In the genomic region with DNA sequence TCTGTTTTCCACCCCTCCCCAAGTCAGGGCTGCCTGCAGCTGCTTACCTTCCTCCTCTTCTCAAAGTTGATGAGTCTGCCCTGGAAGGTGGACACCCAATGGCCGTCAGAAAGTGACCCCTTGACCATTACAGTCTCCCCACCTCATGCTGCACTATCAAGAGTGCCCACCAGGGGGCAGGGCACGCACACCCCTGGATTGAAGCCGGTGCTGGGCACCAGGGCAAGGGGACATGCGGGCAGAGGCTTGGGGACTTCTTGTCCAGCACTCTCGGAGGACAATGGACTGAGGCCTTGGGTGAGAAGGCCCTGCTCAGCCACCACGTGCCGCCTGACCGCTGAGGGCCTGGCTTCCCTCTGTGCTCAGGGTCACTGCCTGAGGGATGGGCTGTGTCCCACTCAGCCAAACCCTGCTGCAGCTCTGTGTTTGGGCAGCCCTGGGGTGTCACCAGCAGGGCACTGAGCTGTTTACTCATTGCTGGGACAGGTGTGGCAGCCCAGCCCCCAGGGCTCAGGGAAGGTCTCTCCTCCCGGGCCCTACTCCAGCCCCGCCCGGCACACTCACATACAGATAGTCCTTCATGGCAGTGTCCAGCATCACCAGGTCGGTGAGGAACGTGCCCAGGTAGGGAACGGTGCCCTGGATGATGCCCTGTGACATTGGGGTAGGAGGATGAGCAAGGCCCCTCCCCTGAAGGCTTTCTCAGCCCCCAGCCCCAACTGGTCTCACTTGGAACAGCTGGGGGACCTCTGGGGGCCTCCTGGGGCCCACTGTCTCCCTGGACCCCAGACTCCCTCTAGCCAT, we compare ENCODE assay signal across 8 cellular contexts. TPM values are rescaled to one million over a fixed set of nuclear protein-coding genes. Genes with fewer than 3 reads are reported as not detected.
DNase-seq lines count a peak whose midpoint lies in the region; ATAC-seq and TF ChIP-seq lines count a peak whose summit lies in the region.

No MANE protein-coding gene starts in this region.

- H3K4me3 Mint-ChIP-seq in activated CD4-positive, alpha-beta memory T cell treated with anti-CD3 and anti-CD28 coated beads, Interleukin-2, amount 10 ng/mL, durations not matched to agents 7 days and 5 days: no peak overlapping the region

- H2BK12ac ChIP-seq in mesenchymal stem cell (ENCODE audit: low read length in 2 of 2): peak overlapping the region in 1 of 2 experiments; percentile 1

- peak overlapping the region in 1 of 2 experiments; percentile 49 for H3K4ac ChIP-seq in mesenchymal stem cell (ENCODE audit: low read depth in 1 of 2, low read length in 2 of 2)

- H3K79me2 ChIP-seq in DND-41 (ENCODE audit: insufficient read depth, low read length): no peaks in the 10 kb centered on the region

- H2AFZ ChIP-seq in DND-41 (ENCODE audit: low read depth, low read length): no peak overlapping the region
- H2AFZ ChIP-seq in mesenchymal stem cell (ENCODE audit: low read depth, low read length): no peak overlapping the region

- no peak overlapping the region for H2BK120ac ChIP-seq in mesenchymal stem cell (ENCODE audit: low read depth, low read length)

- H3K27me3 Mint-ChIP-seq in activated CD4-positive, alpha-beta memory T cell treated with anti-CD3 and anti-CD28 coated beads, Interleukin-2, amount 10 ng/mL, durations not matched to agents 7 days and 5 days: no peaks in the 10 kb centered on the region

- intact Hi-C loops in tibial artery (cut with DNase I; ENCODE audit: low total_unique reads): loop anchor here (2.0 kb wide), 1 partner anchor 41 kb away; no protein-coding TSS in a partner anchor

- H3K36me3 Mint-ChIP-seq in activated CD4-positive, alpha-beta memory T cell treated with anti-CD3 and anti-CD28 coated beads, Interleukin-2, amount 10 ng/mL, durations not matched to agents 7 days and 5 days (ENCODE audit: low read depth): peaks cover 68% of the 10 kb centered on the region

- peak overlapping the region; percentile 64 for H3K27ac Mint-ChIP-seq in activated CD4-positive, alpha-beta memory T cell treated with anti-CD3 and anti-CD28 coated beads, Interleukin-2, amount 10 ng/mL, durations not matched to agents 7 days and 5 days

- POLR2A ChIA-PET in activated CD4-positive, alpha-beta memory T cell treated with anti-CD3 and anti-CD28 coated beads, Interleukin-2, amount 10 ng/mL, durations not matched to agents 7 days and 5 days (lab: Charles Lee): interaction anchor here (0.7 to 3.3 kb wide), 3 partner anchors 12 to 41 kb away, joined by 4 to 22 read pairs (median 4); no protein-coding TSS in a partner anchor

- H3K4me2 ChIP-seq in DND-41 (ENCODE audit: insufficient read depth, low read length) (no peak overlapping the region), mesenchymal stem cell (ENCODE audit: low read length, poor library complexity, severe bottlenecking) (no peak overlapping the region)

- H4K8ac ChIP-seq in mesenchymal stem cell (ENCODE audit: low read length): peak overlapping the region; percentile 67

- TF ChIP-seq CTCF in DND-41 (IDR thresholded peaks at IDR 0.05; ENCODE audit: borderline replicate concordance, extremely low read depth, low read length, poor library complexity, severe bottlenecking) (peak; percentile 91), tibial artery (IDR thresholded peaks at IDR 0.05) (peak; percentile 97)

- H3K27me3 ChIP-seq in DND-41 (ENCODE audit: insufficient read depth, low read length, poor library complexity) (no peaks in the 10 kb centered on the region), mesenchymal stem cell (ENCODE audit: control insufficient read depth in 1 of 2, insufficient read depth in 1 of 2, low read length in 2 of 2) (no peaks in the 10 kb centered on the region), tibial artery (no peaks in the 10 kb centered on the region)
- H3K27me3 ChIP-seq in effector memory CD4-positive, alpha-beta T cell (replicated peaks; ENCODE audit: control insufficient read depth, insufficient read depth, low read length, poor library complexity, severe bottlenecking): no peaks in the 10 kb centered on the region

- H2BK15ac ChIP-seq in mesenchymal stem cell (ENCODE audit: low read depth, poor library complexity, severe bottlenecking): no peak overlapping the region

- H4K91ac ChIP-seq in mesenchymal stem cell (ENCODE audit: low read length): peak overlapping the region; percentile 84

- DNase-seq in DND-41 (peak; percentile 26), LHCN-M2 (ENCODE audit: low read depth) (peak; percentile 38), mesenchymal stem cell (peak; percentile 57), tibial artery (peak; percentile 57 to 78)
- peak; percentile 58 for DNase-seq in activated CD4-positive, alpha-beta memory T cell treated with anti-CD3 and anti-CD28 coated beads, Interleukin-2, amount 10 ng/mL, durations not matched to agents 7 days and 5 days
- peak in 2 of 3 donors; percentile 31 to 47 for DNase-seq in effector memory CD4-positive, alpha-beta T cell

- no peaks in the 10 kb centered on the region for H3K9me3 Mint-ChIP-seq in activated CD4-positive, alpha-beta memory T cell treated with anti-CD3 and anti-CD28 coated beads, Interleukin-2, amount 10 ng/mL, durations not matched to agents 7 days and 5 days

- H3K4me1 Mint-ChIP-seq in activated CD4-positive, alpha-beta memory T cell treated with anti-CD3 and anti-CD28 coated beads, Interleukin-2, amount 10 ng/mL, durations not matched to agents 7 days and 5 days: no peaks in the 10 kb centered on the region

- peaks cover under 1% of the 10 kb centered on the region for H3K9me3 ChIP-seq in DND-41 (ENCODE audit: insufficient read depth, low read length, severe bottlenecking)
- no peaks in the 10 kb centered on the region for H3K9me3 ChIP-seq in effector memory CD4-positive, alpha-beta T cell (ENCODE audit: control insufficient read depth, low read length)
- H3K9me3 ChIP-seq in mesenchymal stem cell (ENCODE audit: control insufficient read depth, low read length): no peaks in the 10 kb centered on the region
- no peaks in the 10 kb centered on the region for H3K9me3 ChIP-seq in tibial artery

- H3K27ac ChIP-seq in DND-41 (ENCODE audit: low read length): no peak overlapping the region
- no peak overlapping the region for H3K27ac ChIP-seq in effector memory CD4-positive, alpha-beta T cell (ENCODE audit: insufficient read depth, low read length, poor library complexity, severe bottlenecking)
- no peak overlapping the region for H3K27ac ChIP-seq in mesenchymal stem cell (ENCODE audit: low read length, poor library complexity, severe bottlenecking)
- no peak overlapping the region for H3K27ac ChIP-seq in tibial artery

- peaks cover 20% of the 10 kb centered on the region for H3K79me1 ChIP-seq in mesenchymal stem cell (replicated peaks; ENCODE audit: low read length, poor library complexity, severe bottlenecking)

- H3K4me1 ChIP-seq in DND-41 (ENCODE audit: insufficient read depth, low read length) (no peaks in the 10 kb centered on the region), mesenchymal stem cell (ENCODE audit: control insufficient read depth, insufficient read depth, low read depth, low read length) (peaks cover 19% of the 10 kb centered on the region), tibial artery (no peaks in the 10 kb centered on the region)
- no peaks in the 10 kb centered on the region for H3K4me1 ChIP-seq in effector memory CD4-positive, alpha-beta T cell (ENCODE audit: control insufficient read depth, insufficient read depth, low read length, poor library complexity, severe bottlenecking)

- H2AK5ac ChIP-seq in mesenchymal stem cell (ENCODE audit: low read length, severe bottlenecking): no peak overlapping the region

- no peak overlapping the region for H2BK5ac ChIP-seq in mesenchymal stem cell (ENCODE audit: low read depth, low read length, poor library complexity, severe bottlenecking)

- H4K20me1 ChIP-seq in DND-41 (ENCODE audit: insufficient read depth, low read length): peaks cover 5% of the 10 kb centered on the region; the same call in 1 of the 2 replicates

- ATAC-seq in DND-41 (ENCODE audit: insufficient read depth, low read depth) (peak; percentile 57), HG03460 (IDR thresholded peaks at IDR 0.05; ENCODE audit: unreplicated experiment) (no peak), HG03457 (IDR thresholded peaks at IDR 0.05; ENCODE audit: unreplicated experiment) (no peak)

- H3K36me3 ChIP-seq in DND-41 (ENCODE audit: insufficient read depth, low read length) (peaks cover 94% of the 10 kb centered on the region), mesenchymal stem cell (ENCODE audit: control insufficient read depth in 1 of 2, insufficient read depth in 2 of 2, low read depth in 1 of 2, low read length in 2 of 2) (peaks cover 94 to 95% of the 10 kb centered on the region in 2 experiments), tibial artery (peaks cover 68 to 100% (median 90%) of the 10 kb centered on the region in 3 donors)
- peaks cover 94% of the 10 kb centered on the region for H3K36me3 ChIP-seq in effector memory CD4-positive, alpha-beta T cell (ENCODE audit: control insufficient read depth, insufficient read depth, low read length)

- H3K18ac ChIP-seq in mesenchymal stem cell (ENCODE audit: low read depth in 1 of 2, low read length in 2 of 2): peak overlapping the region in 1 of 2 experiments; percentile 7

- CTCF ChIA-PET in activated CD4-positive, alpha-beta memory T cell treated with anti-CD3 and anti-CD28 coated beads, Interleukin-2, amount 10 ng/mL, durations not matched to agents 7 days and 5 days (lab: Charles Lee): interaction anchor here (1.1 to 7.6 kb wide), 3 partner anchors 9 to 43 kb away, joined by 4 to 131 read pairs (median 5); no protein-coding TSS in a partner anchor

- no peak overlapping the region for H3K23ac ChIP-seq in mesenchymal stem cell (ENCODE audit: low read length in 2 of 2)

- H3K14ac ChIP-seq in mesenchymal stem cell (ENCODE audit: low read length in 2 of 2): no peak overlapping the region

- 65% methylated on average over 13 of the region's 14 CpGs for whole genome bisulfite sequencing in mesenchymal stem cell

- H3K9ac ChIP-seq in DND-41 (ENCODE audit: low read depth, low read length): no peak overlapping the region
- H3K9ac ChIP-seq in mesenchymal stem cell (ENCODE audit: low read length): no peak overlapping the region

- no peak overlapping the region for H3K4me3 ChIP-seq in DND-41 (ENCODE audit: low read depth in 1 of 2, low read length in 2 of 2)
- H3K4me3 ChIP-seq in effector memory CD4-positive, alpha-beta T cell (ENCODE audit: insufficient read depth, low read depth, low read length, poor library complexity, severe bottlenecking): no peak overlapping the region
- H3K4me3 ChIP-seq in mesenchymal stem cell (ENCODE audit: insufficient read depth in 1 of 2, low read depth in 1 of 2, low read length in 2 of 2): no peak overlapping the region
- no peak overlapping the region for H3K4me3 ChIP-seq in tibial artery

RNA-seq across cellular contexts. Expression of gene RALGDS, which starts 17.7 kb away (rescaled TPM):
- total RNA-seq in LHCN-M2 (2014; rRNA removed): 15.5 and 17.8 TPM in 2 replicates
- 5.9 TPM for polyA plus RNA-seq in LHCN-M2 (2012)
- 100 to 1,000 TPM; 113 to 123 TPM for total RNA-seq in activated CD4-positive, alpha-beta memory T cell treated with anti-CD3 and anti-CD28 coated beads, Interleukin-2, amount 10 ng/mL, durations not matched to agents 7 days and 5 days
- 30.8 TPM for polyA plus RNA-seq in mesenchymal stem cell (2013, experiment 1 of 2)
- polyA plus RNA-seq in mesenchymal stem cell (2013, experiment 2 of 2): 27.5 TPM

RNA-seq across cellular contexts. Expression of gene CEL, which starts 41.6 kb away (rescaled TPM):
- 0.51 and 0.57 TPM in 2 replicates for total RNA-seq in LHCN-M2 (2014; rRNA removed)
- polyA plus RNA-seq in LHCN-M2 (2012): 0.23 TPM
- total RNA-seq in activated CD4-positive, alpha-beta memory T cell treated with anti-CD3 and anti-CD28 coated beads, Interleukin-2, amount 10 ng/mL, durations not matched to agents 7 days and 5 days: 1 to 10 TPM; 1.1 to 1.4 TPM
- polyA plus RNA-seq in mesenchymal stem cell (2013, experiment 1 of 2): 0.57 TPM
- 0.55 TPM for polyA plus RNA-seq in mesenchymal stem cell (2013, experiment 2 of 2)
